13 cellular contexts compared by ENCODE assay signal in the genomic region with DNA sequence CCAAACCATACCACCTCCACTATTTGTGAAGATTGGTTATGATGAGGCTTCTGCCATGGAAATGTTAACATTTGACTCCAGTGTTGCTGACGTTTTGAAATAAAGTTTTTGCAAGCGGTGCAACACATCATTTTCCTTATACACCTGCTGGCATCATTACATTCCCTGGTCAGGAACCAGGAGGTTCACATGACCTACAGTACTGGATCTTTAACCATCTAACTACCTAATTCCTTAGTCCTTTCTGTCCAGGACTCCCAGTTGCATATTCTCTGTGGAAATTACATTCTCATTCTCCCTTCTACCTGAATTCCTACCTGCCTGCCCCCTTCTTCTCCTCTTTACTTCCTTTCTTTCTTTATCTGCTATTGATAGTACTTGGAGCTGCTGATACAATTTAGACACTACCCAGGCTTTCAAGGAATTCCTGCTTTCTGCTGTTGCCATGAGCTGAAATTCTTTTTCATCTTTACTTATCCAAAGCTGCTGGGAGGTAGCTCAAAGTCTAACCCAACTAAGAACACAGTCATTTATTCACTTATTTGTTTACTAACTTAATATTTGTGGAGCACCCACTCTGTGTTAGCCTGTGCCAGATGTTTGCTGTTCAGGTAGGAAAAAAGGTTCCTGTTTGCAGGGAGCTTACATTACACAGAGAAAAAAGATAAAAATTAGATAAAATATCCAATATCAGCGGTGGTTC.
DNase-seq lines count a peak whose midpoint lies in the region; ATAC-seq and TF ChIP-seq lines count a peak whose summit lies in the region.
"Had no signal": no experiment of that assay in that cellular context is flagged by ENCODE, and none has a peak within 500 bp of the region (broad histone marks: within the 10 kb centered on the region; RNA-seq: fewer than 3 reads in every experiment).

No MANE protein-coding gene starts in this region.

- no peak for TF ChIP-seq CTCF in Calu3 (IDR thresholded peaks at IDR 0.05; ENCODE audit: unreplicated experiment)
- no peak for TF ChIP-seq CTCF in progenitor cell of endocrine pancreas (IDR thresholded peaks at IDR 0.05; ENCODE audit: unreplicated experiment)
- no peak for TF ChIP-seq CTCF in nephron progenitor cell (IDR thresholded peaks at IDR 0.05)

- peak overlapping the region; percentile 73 for H3K27ac Mint-ChIP-seq in activated naive CD8-positive, alpha-beta T cell treated with anti-CD3 and anti-CD28 coated beads, Interleukin-2, amount 50 U/mL, for 24 hours
- H3K27ac Mint-ChIP-seq in activated naive CD8-positive, alpha-beta T cell treated with anti-CD3 and anti-CD28 coated beads for 36 hours, result no peak overlapping the region
- H3K27ac Mint-ChIP-seq in Calu3 (ENCODE audit: unreplicated experiment) (peak overlapping the region; percentile 24), progenitor cell of endocrine pancreas (peak overlapping the region; percentile 4), nephron progenitor cell (no peak overlapping the region)
- peak overlapping the region; percentile 59 for H3K27ac Mint-ChIP-seq in activated T-helper 17 cell treated with anti-CD3 and anti-CD28 coated beads, Interleukin-2, amount 50 U/mL, for 72 hours
- H3K27ac Mint-ChIP-seq: CD4-positive, alpha-beta T cell had no signal

- peaks cover 29% of the 10 kb centered on the region for H3K4me1 Mint-ChIP-seq in activated naive CD8-positive, alpha-beta T cell treated with anti-CD3 and anti-CD28 coated beads, Interleukin-2, amount 50 U/mL, for 24 hours
- H3K4me1 Mint-ChIP-seq in activated naive CD8-positive, alpha-beta T cell treated with anti-CD3 and anti-CD28 coated beads for 36 hours, result no peaks in the 10 kb centered on the region
- peaks cover 25% of the 10 kb centered on the region for H3K4me1 Mint-ChIP-seq in Calu3 (ENCODE audit: low read depth, unreplicated experiment)
- peaks cover 15% of the 10 kb centered on the region for H3K4me1 Mint-ChIP-seq in activated T-helper 17 cell treated with anti-CD3 and anti-CD28 coated beads, Interleukin-2, amount 50 U/mL, for 72 hours
- H3K4me1 Mint-ChIP-seq in progenitor cell of endocrine pancreas (ENCODE audit: low read depth), result peaks cover 26% of the 10 kb centered on the region
- peaks cover 6% of the 10 kb centered on the region for H3K4me1 Mint-ChIP-seq in nephron progenitor cell
- H3K4me1 Mint-ChIP-seq: H9 had no signal

- no peaks in the 10 kb centered on the region for H3K9me3 Mint-ChIP-seq in activated naive CD8-positive, alpha-beta T cell treated with anti-CD3 and anti-CD28 coated beads, Interleukin-2, amount 50 U/mL, for 24 hours
- H3K9me3 Mint-ChIP-seq in activated naive CD8-positive, alpha-beta T cell treated with anti-CD3 and anti-CD28 coated beads for 36 hours, result peaks cover 3% of the 10 kb centered on the region
- no peaks in the 10 kb centered on the region for H3K9me3 Mint-ChIP-seq in Calu3 (ENCODE audit: low read depth, unreplicated experiment)
- H3K9me3 Mint-ChIP-seq in activated T-helper 17 cell treated with anti-CD3 and anti-CD28 coated beads, Interleukin-2, amount 50 U/mL, for 72 hours, result no peaks in the 10 kb centered on the region
- H3K9me3 Mint-ChIP-seq in progenitor cell of endocrine pancreas (ENCODE audit: low read depth), result peaks cover 4% of the 10 kb centered on the region
- peaks cover 7% of the 10 kb centered on the region for H3K9me3 Mint-ChIP-seq in nephron progenitor cell
- H3K9me3 Mint-ChIP-seq: H9 had no signal

- peaks cover 2% of the 10 kb centered on the region for H3K36me3 Mint-ChIP-seq in activated naive CD8-positive, alpha-beta T cell treated with anti-CD3 and anti-CD28 coated beads, Interleukin-2, amount 50 U/mL, for 24 hours (ENCODE audit: low read depth)
- H3K36me3 Mint-ChIP-seq in activated naive CD8-positive, alpha-beta T cell treated with anti-CD3 and anti-CD28 coated beads for 36 hours, result no peaks in the 10 kb centered on the region
- H3K36me3 Mint-ChIP-seq in Calu3 (ENCODE audit: insufficient read depth, unreplicated experiment), result peaks cover 8% of the 10 kb centered on the region
- peaks cover 7% of the 10 kb centered on the region for H3K36me3 Mint-ChIP-seq in activated T-helper 17 cell treated with anti-CD3 and anti-CD28 coated beads, Interleukin-2, amount 50 U/mL, for 72 hours (ENCODE audit: low read depth)
- no peaks in the 10 kb centered on the region for H3K36me3 Mint-ChIP-seq in progenitor cell of endocrine pancreas (ENCODE audit: insufficient read depth)
- no peaks in the 10 kb centered on the region for H3K36me3 Mint-ChIP-seq in nephron progenitor cell (ENCODE audit: low read depth)

- ATAC-seq in activated naive CD8-positive, alpha-beta T cell treated with anti-CD3 and anti-CD28 coated beads, Interleukin-2, amount 50 U/mL, for 24 hours, result no peak
- no peak for ATAC-seq in activated T-helper 17 cell treated with anti-CD3 and anti-CD28 coated beads, Interleukin-2, amount 50 U/mL, for 72 hours (replicated peaks)

- no peak for DNase-seq in activated naive CD8-positive, alpha-beta T cell treated with anti-CD3 and anti-CD28 coated beads, Interleukin-2, amount 50 U/mL, for 24 hours
- no peak for DNase-seq in activated naive CD8-positive, alpha-beta T cell treated with anti-CD3 and anti-CD28 coated beads for 36 hours
- DNase-seq in Calu3 (no peak), progenitor cell of endocrine pancreas (ENCODE audit: low spot score, unreplicated experiment) (no peak), nephron progenitor cell (no peak), ecto neural progenitor cell (ENCODE audit: low spot score) (no peak), KG1 (lab: John Stamatoyannopoulos, UW) (no peak)
- DNase-seq: ACHN; CD4-positive, alpha-beta T cell; DND-41; EL; H9 had no signal

- BruUV-seq in Calu3 (replicated peaks; lab: Mats Ljungman, UMichigan), result no TSS peak

- CTCF ChIA-PET in Calu3 (lab: Charles Lee), result no interaction called here

- H3K27me3 Mint-ChIP-seq in activated naive CD8-positive, alpha-beta T cell treated with anti-CD3 and anti-CD28 coated beads, Interleukin-2, amount 50 U/mL, for 24 hours, result peaks cover 4% of the 10 kb centered on the region
- H3K27me3 Mint-ChIP-seq in activated naive CD8-positive, alpha-beta T cell treated with anti-CD3 and anti-CD28 coated beads for 36 hours, result peaks cover 7% of the 10 kb centered on the region
- no peaks in the 10 kb centered on the region for H3K27me3 Mint-ChIP-seq in Calu3 (ENCODE audit: unreplicated experiment)
- H3K27me3 Mint-ChIP-seq in activated T-helper 17 cell treated with anti-CD3 and anti-CD28 coated beads, Interleukin-2, amount 50 U/mL, for 72 hours, result peaks cover 3% of the 10 kb centered on the region
- peaks cover 4% of the 10 kb centered on the region for H3K27me3 Mint-ChIP-seq in progenitor cell of endocrine pancreas
- peaks cover 4% of the 10 kb centered on the region for H3K27me3 Mint-ChIP-seq in nephron progenitor cell (ENCODE audit: low read depth, poor library complexity)

- intact Hi-C loops in Calu3 (cut with micrococcal nuclease; ENCODE audit: unreplicated experiment), result no loop called here

- H3K4me3 Mint-ChIP-seq in activated naive CD8-positive, alpha-beta T cell treated with anti-CD3 and anti-CD28 coated beads, Interleukin-2, amount 50 U/mL, for 24 hours, result no peak overlapping the region
- H3K4me3 Mint-ChIP-seq in activated naive CD8-positive, alpha-beta T cell treated with anti-CD3 and anti-CD28 coated beads for 36 hours, result no peak overlapping the region
- H3K4me3 Mint-ChIP-seq in Calu3 (ENCODE audit: low read depth, unreplicated experiment) (no peak overlapping the region), progenitor cell of endocrine pancreas (ENCODE audit: low read depth) (no peak overlapping the region), nephron progenitor cell (no peak overlapping the region)
- peak overlapping the region; percentile 76 for H3K4me3 Mint-ChIP-seq in activated T-helper 17 cell treated with anti-CD3 and anti-CD28 coated beads, Interleukin-2, amount 50 U/mL, for 72 hours
- H3K4me3 Mint-ChIP-seq: CD4-positive, alpha-beta T cell; H9 had no signal

Comparison
In these comparisons a context has a peak if more than half of its experiments do, and no peak if none do; other contexts are left out.
1. H3K27ac Mint-ChIP-seq: peak in activated naive CD8-positive, alpha-beta T cell treated with anti-CD3 and anti-CD28 coated beads, Interleukin-2, amount 50 U/mL, for 24 hours (single experiment), Calu3 (single experiment), activated T-helper 17 cell treated with anti-CD3 and anti-CD28 coated beads, Interleukin-2, amount 50 U/mL, for 72 hours (single experiment) and progenitor cell of endocrine pancreas (single experiment); none in activated naive CD8-positive, alpha-beta T cell treated with anti-CD3 and anti-CD28 coated beads for 36 hours (single experiment) and nephron progenitor cell (single experiment).